In the genomic region with DNA sequence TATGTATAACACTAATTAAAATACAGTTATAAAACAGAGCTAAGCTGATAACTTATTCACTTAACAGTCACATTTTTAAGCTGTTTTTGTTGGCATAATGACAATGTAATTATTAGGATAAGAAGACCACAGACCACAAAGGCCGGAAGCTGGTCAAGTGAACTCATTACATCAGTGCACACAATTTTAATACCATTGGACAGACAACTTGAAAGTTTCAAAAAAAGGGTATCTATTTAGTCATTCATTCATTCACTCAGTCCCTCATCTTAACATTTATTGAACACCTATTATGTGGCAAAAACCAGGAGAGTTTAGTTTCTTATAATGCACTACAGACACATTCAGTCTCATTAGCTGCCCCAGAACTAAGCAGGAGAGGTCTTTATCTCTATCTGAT, we compare ENCODE assay signal across 11 cellular contexts. TPM values are rescaled to one million over a fixed set of nuclear protein-coding genes. Genes with fewer than 3 reads are reported as not detected.
DNase-seq lines count a peak whose midpoint lies in the region; ATAC-seq and TF ChIP-seq lines count a peak whose summit lies in the region.
"Had no signal": no experiment of that assay in that cellular context is flagged by ENCODE, and none has a peak within 500 bp of the region (broad histone marks: within the 10 kb centered on the region; RNA-seq: fewer than 3 reads in every experiment).

No MANE protein-coding gene starts in this region.

- DNase-seq in AML-193 (lab: John Stamatoyannopoulos, UW) = peak; percentile 55 to 76
- peak; percentile 70 for DNase-seq in ELR (ENCODE audit: low read depth)
- no peak for DNase-seq in T-helper 2 cell treated with Interferon-gamma antibody and Interleukin-4, amounts not matched to agents 5 μg/mL and 100 μg/mL, for 36 hours (ENCODE audit: low spot score)
- peak; percentile 85 for DNase-seq in dermis blood vessel endothelial cell
- no peak for DNase-seq in osteocyte (ENCODE audit: extremely low spot score, unreplicated experiment)
- DNase-seq: COR-L47, NCI-H774, occipital lobe had no signal

- no peaks in the 10 kb centered on the region for H3K9me3 Mint-ChIP-seq in T-helper 2 cell treated with Interferon-gamma antibody and Interleukin-4, amounts not matched to agents 5 μg/mL and 100 μg/mL, for 36 hours
- H3K9me3 Mint-ChIP-seq in osteocyte (ENCODE audit: unreplicated experiment) = no peaks in the 10 kb centered on the region

- H3K27ac Mint-ChIP-seq in T-helper 2 cell treated with Interferon-gamma antibody and Interleukin-4, amounts not matched to agents 5 μg/mL and 100 μg/mL, for 36 hours = peak overlapping the region; percentile 76
- no peak overlapping the region for H3K27ac Mint-ChIP-seq in osteocyte (ENCODE audit: unreplicated experiment)

- no peaks in the 10 kb centered on the region for H3K27me3 Mint-ChIP-seq in T-helper 2 cell treated with Interferon-gamma antibody and Interleukin-4, amounts not matched to agents 5 μg/mL and 100 μg/mL, for 36 hours (ENCODE audit: low read depth)
- no peaks in the 10 kb centered on the region for H3K27me3 Mint-ChIP-seq in osteocyte (ENCODE audit: unreplicated experiment)

- H3K4me1 Mint-ChIP-seq in T-helper 2 cell treated with Interferon-gamma antibody and Interleukin-4, amounts not matched to agents 5 μg/mL and 100 μg/mL, for 36 hours (ENCODE audit: low read depth) = peaks cover 60% of the 10 kb centered on the region
- peaks cover 45% of the 10 kb centered on the region for H3K4me1 Mint-ChIP-seq in osteocyte (ENCODE audit: unreplicated experiment)

- H3K36me3 Mint-ChIP-seq in T-helper 2 cell treated with Interferon-gamma antibody and Interleukin-4, amounts not matched to agents 5 μg/mL and 100 μg/mL, for 36 hours (ENCODE audit: low read depth) = peaks cover 2% of the 10 kb centered on the region
- no peaks in the 10 kb centered on the region for H3K36me3 Mint-ChIP-seq in osteocyte (ENCODE audit: unreplicated experiment)

- peak overlapping the region; percentile 64 for H3K4me3 Mint-ChIP-seq in T-helper 2 cell treated with Interferon-gamma antibody and Interleukin-4, amounts not matched to agents 5 μg/mL and 100 μg/mL, for 36 hours
- H3K4me3 Mint-ChIP-seq in osteocyte (ENCODE audit: unreplicated experiment) = no peak overlapping the region

- no peak for TF ChIP-seq CTCF in osteocyte (IDR thresholded peaks at IDR 0.05)

- ATAC-seq in HG02588 (IDR thresholded peaks at IDR 0.05; ENCODE audit: unreplicated experiment) = no peak
- ATAC-seq in GM21528 (IDR thresholded peaks at IDR 0.05; ENCODE audit: low FRiP score, unreplicated experiment) = no peak
- ATAC-seq in GM21360 (IDR thresholded peaks at IDR 0.05; ENCODE audit: unreplicated experiment) = no peak

RNA-seq across cellular contexts. Expression of gene ERP44, which starts 11.6 kb away (rescaled TPM):
- 9.4 and 16.4 TPM in 2 replicates for total RNA-seq in dermis blood vessel endothelial cell
- total RNA-seq in osteocyte = 24.6 and 24.7 TPM in 2 replicates

RNA-seq across cellular contexts. Expression of gene INVS, which starts 11.8 kb away (rescaled TPM):
- 36.8 TPM in 2 replicates for total RNA-seq in dermis blood vessel endothelial cell
- total RNA-seq in osteocyte = 20.3 and 22.6 TPM in 2 replicates

Comparison
In these comparisons a context has a peak if more than half of its experiments do, and no peak if none do; other contexts are left out.
1. DNase-seq: peak in AML-193 (2 of 2), ELR (single experiment) and dermis blood vessel endothelial cell (single experiment); none in T-helper 2 cell treated with Interferon-gamma antibody and Interleukin-4, amounts not matched to agents 5 μg/mL and 100 μg/mL, for 36 hours (single experiment) and osteocyte (single experiment).